In the genomic region with DNA sequence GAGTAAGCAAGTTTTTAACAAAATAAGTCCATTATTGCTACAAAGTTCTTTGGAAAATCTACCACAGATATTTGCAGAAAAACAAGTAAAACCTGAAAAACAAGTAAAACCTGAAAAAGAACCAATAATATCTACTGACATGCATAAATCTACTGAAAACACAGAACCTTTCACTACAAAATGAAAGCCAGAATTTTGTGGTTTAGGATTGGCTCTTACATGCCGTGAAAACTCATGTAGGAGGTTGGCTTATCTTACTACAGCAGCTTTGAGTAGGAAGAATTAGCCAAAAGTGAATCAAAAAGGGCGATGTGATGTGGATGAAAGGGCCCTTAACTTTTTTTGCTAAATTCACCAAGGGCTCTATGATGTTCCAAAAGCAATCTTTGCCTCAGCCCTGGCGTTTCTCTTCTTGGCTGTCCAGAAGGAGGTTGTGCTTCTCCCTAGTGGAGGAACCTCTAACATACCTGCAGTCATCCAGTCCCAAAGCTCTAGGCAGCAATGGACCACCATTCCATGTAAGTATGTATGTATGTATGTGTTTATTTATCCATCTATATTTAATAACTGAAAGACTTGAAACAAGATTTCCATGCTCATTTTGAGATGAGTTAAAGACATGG, we compare ENCODE assay signal across 19 cellular contexts.
DNase-seq lines count a peak whose midpoint lies in the region; ATAC-seq and TF ChIP-seq lines count a peak whose summit lies in the region.
"Had no signal": no experiment of that assay in that cellular context is flagged by ENCODE, and none has a peak within 500 bp of the region (broad histone marks: within the 10 kb centered on the region; RNA-seq: fewer than 3 reads in every experiment).

No MANE protein-coding gene starts in this region.

- peak; percentile 91 for DNase-seq in OCI-M1 (lab: John Stamatoyannopoulos, UW)
- peak; percentile 50 for DNase-seq in endodermal cell
- no peak for DNase-seq in H4 (ENCODE audit: low spot score)
- DNase-seq in colonic mucosa, result no peak
- DNase-seq: AML-193, Caco-2, DMS79 treated with DMSO at 0.1 percent for 48 hours, H7, IMR-90, NCI-H1436, NCI-H2029 treated with DMSO at 0.1 percent for 48 hours, NCI-H2227 treated with DMSO at 0.1 percent for 48 hours, NCI-H526 had no signal

- H3K4me3 ChIP-seq in endodermal cell (ENCODE audit: low read length) (no peak overlapping the region), colonic mucosa (no peak overlapping the region)

- H3K36me3 Mint-ChIP-seq in endodermal cell (ENCODE audit: low read depth), result no peaks in the 10 kb centered on the region

- H3K9ac ChIP-seq in endodermal cell (ENCODE audit: extremely low read depth, low read length, poor library complexity, severe bottlenecking) (no peak overlapping the region), colonic mucosa (ENCODE audit: low read depth in 2 of 2, low read length in 2 of 2) (no peak overlapping the region)

- H3K4me1 ChIP-seq in endodermal cell (ENCODE audit: control insufficient read depth, insufficient read depth, low read length) (no peaks in the 10 kb centered on the region), colonic mucosa (no peaks in the 10 kb centered on the region)
- H3K4me1 ChIP-seq: Caco-2 had no signal

- H3K9me3 ChIP-seq in endodermal cell (ENCODE audit: control insufficient read depth, low read length) (no peaks in the 10 kb centered on the region), colonic mucosa (no peaks in the 10 kb centered on the region)
- H3K9me3 ChIP-seq: Caco-2 had no signal

- H3K27me3 ChIP-seq in endodermal cell (ENCODE audit: control insufficient read depth, insufficient read depth, low read length, poor library complexity, severe bottlenecking) (no peaks in the 10 kb centered on the region), colonic mucosa (no peaks in the 10 kb centered on the region)

- H3K27ac ChIP-seq in 22Rv1 (no peak overlapping the region), endodermal cell (ENCODE audit: low read depth, low read length) (no peak overlapping the region), colonic mucosa (no peak overlapping the region)

- WGBS in endodermal cell (ENCODE audit: insufficient coverage in 1 of 2, insufficient read length in 1 of 2), 2 experiments, result 93 to 100% methylated on average over 1 to 3 of the region's 3 CpGs

- ATAC-seq in GM18867 (IDR thresholded peaks at IDR 0.05; ENCODE audit: unreplicated experiment) (peak; percentile 27), GM21526 (IDR thresholded peaks at IDR 0.05; ENCODE audit: low FRiP score, unreplicated experiment) (no peak), HG03439 (IDR thresholded peaks at IDR 0.05; ENCODE audit: unreplicated experiment) (no peak)
- ATAC-seq: Panc1, Right ventricle myocardium inferior had no signal

- H3K4me1 Mint-ChIP-seq in endodermal cell, result peaks cover 2% of the 10 kb centered on the region

- H3K27me3 Mint-ChIP-seq in endodermal cell (ENCODE audit: insufficient read depth), result no peaks in the 10 kb centered on the region

- intact Hi-C loops in colonic mucosa (cut with DNase I), result no loop called here

- H3K27ac Mint-ChIP-seq in endodermal cell, result no peak overlapping the region

- H3K4me3 Mint-ChIP-seq in endodermal cell, result no peak overlapping the region

- H3K9me3 Mint-ChIP-seq in endodermal cell, result no peaks in the 10 kb centered on the region

- TF ChIP-seq CTCF in 22Rv1 (IDR thresholded peaks at IDR 0.05) (peak; percentile 9; the same call in 1 of the 2 replicates), endodermal cell (conservative IDR thresholded peaks at IDR 0.05) (peak; percentile 49), colonic mucosa (IDR thresholded peaks at IDR 0.05) (no peak)

- H3K36me3 ChIP-seq in endodermal cell (ENCODE audit: control insufficient read depth, insufficient read depth, low read length), result no peaks in the 10 kb centered on the region
- no peaks in the 10 kb centered on the region for H3K36me3 ChIP-seq in colonic mucosa

Comparison
In these comparisons a context has a peak if more than half of its experiments do, and no peak if none do; other contexts are left out.
1. DNase-seq: peak in OCI-M1 (single experiment) and endodermal cell (single experiment); none in H4 (single experiment) and colonic mucosa (single experiment).